ENCODE assay signal across 9 cellular contexts in genomic region chr2:1730047-1730937, GRCh38. TPM values are rescaled to one million over a fixed set of nuclear protein-coding genes. Genes with fewer than 3 reads are reported as not detected.
DNase-seq lines count a peak whose midpoint lies in the region; ATAC-seq and TF ChIP-seq lines count a peak whose summit lies in the region.
"Had no signal": no experiment of that assay in that cellular context is flagged by ENCODE, and none has a peak within 500 bp of the region (broad histone marks: within the 10 kb centered on the region; RNA-seq: fewer than 3 reads in every experiment).

No MANE protein-coding gene starts in this region.

- POLR2A ChIA-PET in AG04450 (lab: Yijun Ruan, JAX), result interaction anchor here (0.6 to 3.2 kb wide), 19 partner anchors 9 to 89 kb away, joined by 3 to 36 read pairs (median 10); partner anchors contain the start of gene PXDN

- H3K27ac Mint-ChIP-seq in activated naive CD4-positive, alpha-beta T cell treated with anti-CD3 and anti-CD28 coated beads, Interleukin-2, amount 50 U/mL, for 72 hours, result no peak overlapping the region

- no peak for ATAC-seq in activated naive CD4-positive, alpha-beta T cell treated with anti-CD3 and anti-CD28 coated beads, Interleukin-2, amount 50 U/mL, for 72 hours
- ATAC-seq in HG03342 (IDR thresholded peaks at IDR 0.05; ENCODE audit: unreplicated experiment), result no peak

- H3K9me3 ChIP-seq in AG04450 (ENCODE audit: control insufficient read depth, insufficient read depth, low read length) (peaks cover 10% of the 10 kb centered on the region), Peyer's patch (peaks cover 0 to 1% (median 0%) of the 10 kb centered on the region in 4 donors), fibroblast of lung (ENCODE audit: control insufficient read depth, insufficient read depth, low read depth, low read length) (no peaks in the 10 kb centered on the region), muscle layer of duodenum (ENCODE audit: control insufficient read depth in 1 of 2, low read length in 2 of 2) (no peaks in the 10 kb centered on the region)

- H3K9me3 Mint-ChIP-seq in activated naive CD4-positive, alpha-beta T cell treated with anti-CD3 and anti-CD28 coated beads, Interleukin-2, amount 50 U/mL, for 72 hours, result no peaks in the 10 kb centered on the region

- H3K27ac ChIP-seq in AG04450 (ENCODE audit: low read depth, low read length) (peak overlapping the region; percentile 99), Peyer's patch (peak overlapping the region; percentile 36 to 84 (median 66)), fibroblast of lung (ENCODE audit: insufficient read depth, low read length) (peak overlapping the region; percentile 95), muscle layer of duodenum (ENCODE audit: low read length) (peak overlapping the region; percentile 80)

- peaks cover 1% of the 10 kb centered on the region for H4K20me1 ChIP-seq in fibroblast of lung (ENCODE audit: control insufficient read depth, extremely low read depth, insufficient read depth, low read length)

- peaks cover 0 to 23% (median 0%) of the 10 kb centered on the region in 4 donors for H3K4me1 ChIP-seq in Peyer's patch
- H3K4me1 ChIP-seq in fibroblast of lung (ENCODE audit: control insufficient read depth, extremely low read depth, insufficient read depth, low read length), result peaks cover 39% of the 10 kb centered on the region
- H3K4me1 ChIP-seq in muscle layer of duodenum (ENCODE audit: control insufficient read depth in 1 of 2, insufficient read depth in 2 of 2, low read length in 2 of 2), result peaks cover 6 to 47% of the 10 kb centered on the region in 2 donors

- no peaks in the 10 kb centered on the region for H3K27me3 ChIP-seq in AG04450 (ENCODE audit: control insufficient read depth, insufficient read depth, low read length)
- no peaks in the 10 kb centered on the region for H3K27me3 ChIP-seq in Peyer's patch
- no peaks in the 10 kb centered on the region for H3K27me3 ChIP-seq in fibroblast of lung (ENCODE audit: control insufficient read depth, insufficient read depth, low read length)
- no peaks in the 10 kb centered on the region for H3K27me3 ChIP-seq in muscle layer of duodenum (ENCODE audit: low read depth, low read length)

- H2AFZ ChIP-seq in fibroblast of lung (ENCODE audit: low read length), result no peak overlapping the region

- no peak for TF ChIP-seq CTCF in AG04450 (IDR thresholded peaks at IDR 0.05; ENCODE audit: low read depth, low read length)
- no peak for TF ChIP-seq CTCF in Peyer's patch (IDR thresholded peaks at IDR 0.05)
- TF ChIP-seq CTCF in fibroblast of lung (conservative IDR thresholded peaks at IDR 0.05 in 1 of 2, IDR thresholded peaks at IDR 0.05 in 1 of 2; ENCODE audit: low read depth in 1 of 2, low read length in 2 of 2), result no peak

- H3K36me3 Mint-ChIP-seq in activated naive CD4-positive, alpha-beta T cell treated with anti-CD3 and anti-CD28 coated beads, Interleukin-2, amount 50 U/mL, for 72 hours, result no peaks in the 10 kb centered on the region

- peak overlapping the region; percentile 61 for H3K9ac ChIP-seq in fibroblast of lung (ENCODE audit: insufficient read depth, low read length)

- DNase-seq in AG04450 (ENCODE audit: low read depth, low spot score) (peak; percentile 84), Peyer's patch (peak in 2 of 3 donors; percentile 15 to 48), fibroblast of lung (ENCODE audit: low read depth in 2 of 2) (peak; percentile 93 to 96), KBM-7 (no peak), D341Med (ENCODE audit: low spot score) (no peak)
- DNase-seq in activated naive CD4-positive, alpha-beta T cell treated with anti-CD3 and anti-CD28 coated beads, Interleukin-2, amount 50 U/mL, for 72 hours (ENCODE audit: low spot score in 2 of 2), result no peak
- DNase-seq: DMS53 had no signal

- peaks cover 59% of the 10 kb centered on the region for H3K79me2 ChIP-seq in fibroblast of lung (ENCODE audit: control insufficient read depth, insufficient read depth, low read length)

- in situ Hi-C loops in KBM-7 (cut with MboI; ENCODE audit: low pct_unique_long_range_greater_than_20kb, low sequenced_read_pairs), result no loop called here

- peak overlapping the region; percentile 89 for H3K4me2 ChIP-seq in fibroblast of lung (ENCODE audit: extremely low read depth, insufficient read depth, low read length)

- H3K36me3 ChIP-seq in Peyer's patch, result no peaks in the 10 kb centered on the region
- no peaks in the 10 kb centered on the region for H3K36me3 ChIP-seq in fibroblast of lung (ENCODE audit: control insufficient read depth, insufficient read depth, low read length)
- H3K36me3 ChIP-seq in muscle layer of duodenum (ENCODE audit: control insufficient read depth in 1 of 2, insufficient read depth in 2 of 2, low read length in 2 of 2), result peaks cover 0 to 7% of the 10 kb centered on the region in 2 donors

- no peak for TF ChIP-seq POLR2A in Peyer's patch (IDR thresholded peaks at IDR 0.05)

- CTCF ChIA-PET in AG04450 (lab: Charles Lee), result interaction anchor here (0.6 to 4.9 kb wide), 8 partner anchors 8 to 87 kb away, joined by 3 to 38 read pairs (median 4); no protein-coding TSS in a partner anchor

- H3K4me3 ChIP-seq in AG04450 (ENCODE audit: low read depth, low read length) (peak overlapping the region; percentile 49), Peyer's patch (no peak overlapping the region), fibroblast of lung (replicated peaks in 1 of 4; ENCODE audit: control extremely low read depth in 1 of 4, insufficient read depth in 1 of 4, low read depth in 3 of 4, low read length in 4 of 4) (peak overlapping the region in 3 of 4 experiments; percentile 14 to 23 (median 20)), muscle layer of duodenum (ENCODE audit: low read depth in 1 of 2, low read length in 2 of 2) (no peak overlapping the region)

RNA-seq across cellular contexts. Expression of gene PXDN, which starts 14.0 kb away (rescaled TPM):
- polyA plus RNA-seq in AG04450 (2011; rRNA removed), result 271 and 329 TPM in 2 replicates
- polyA minus RNA-seq in AG04450 (2011; rRNA and poly(A)+ RNA removed), result 255 and 307 TPM in 2 replicates
- total RNA-seq in Peyer's patch, result 100 to 1,000 TPM in 1 of 4 donors, 10 to 100 TPM in 2, 1 to 10 TPM in 1; 7.5 to 148 (median 21.0) TPM
- total RNA-seq in fibroblast of lung, result 111 and 153 TPM in 2 replicates
- polyA plus RNA-seq in fibroblast of lung, result 160 and 298 TPM in 2 replicates
- polyA plus RNA-seq in fibroblast of lung (2012), result 135 and 343 TPM in 2 replicates
- polyA minus RNA-seq in fibroblast of lung (ENCODE audit: low replicate concordance), result 231 and 511 TPM in 2 replicates
- under 1 TPM; 0.14 to 0.32 TPM for total RNA-seq in activated naive CD4-positive, alpha-beta T cell treated with anti-CD3 and anti-CD28 coated beads, Interleukin-2, amount 50 U/mL, for 72 hours

Comparison
In these comparisons a context has a peak if more than half of its experiments do, and no peak if none do; other contexts are left out.
1. DNase-seq: peak in AG04450 (single experiment), Peyer's patch (2 of 3) and fibroblast of lung (2 of 2); none in KBM-7 (single experiment), activated naive CD4-positive, alpha-beta T cell treated with anti-CD3 and anti-CD28 coated beads, Interleukin-2, amount 50 U/mL, for 72 hours (0 of 2) and D341Med (single experiment).
2. H3K4me3 ChIP-seq: peak in AG04450 (single experiment) and fibroblast of lung (3 of 4); none in Peyer's patch (0 of 4) and muscle layer of duodenum (0 of 2).
3. RNA of gene PXDN, which starts 14.0 kb away (total RNA-seq): 111 to 153 TPM in fibroblast of lung and 7.5 to 148 TPM in Peyer's patch; 0.14 to 0.32 TPM in activated naive CD4-positive, alpha-beta T cell treated with anti-CD3 and anti-CD28 coated beads, Interleukin-2, amount 50 U/mL, for 72 hours; every median in the first group is over 4 times any median in the second.
4. Peak in every context shown above with its lines, with median percentiles within 50 percentile points of each other: H3K27ac ChIP-seq.